In genomic region chr18:63421514-63421913, GRCh38 we compare ENCODE assay signal across 8 cellular contexts. TPM values are rescaled to one million over a fixed set of nuclear protein-coding genes. Genes with fewer than 3 reads are reported as not detected.
A peak's percentile ranks its signal among the peaks of the same experiment; 100 is the strongest.
DNase-seq lines count a peak whose midpoint lies in the region; ATAC-seq and TF ChIP-seq lines count a peak whose summit lies in the region.

No MANE protein-coding gene starts in this region.

- no peak overlapping the region for H2BK120ac ChIP-seq in mesendoderm (ENCODE audit: low read depth, low read length)

- no CpG with 5 or more reads among the region's 6 CpGs for WGBS in mesendoderm (ENCODE audit: extremely low coverage, insufficient coverage, low lambda C conversion rate)

- peak overlapping the region in 4 of 5 experiments; percentile 94 to 100 (median 98) for H3K27ac Mint-ChIP-seq in brain

- no peak overlapping the region for H3K23ac ChIP-seq in mesendoderm (ENCODE audit: low read length)

- peak overlapping the region; percentile 72 for H3K9ac ChIP-seq in mesendoderm (ENCODE audit: low read length)

- no peak overlapping the region for H2BK5ac ChIP-seq in mesendoderm (ENCODE audit: low read length)

- H3K4me3 Mint-ChIP-seq in brain: peak overlapping the region; percentile 94 to 99 (median 99)

- no peak overlapping the region for H4K8ac ChIP-seq in mesendoderm (ENCODE audit: low read depth, low read length)

- peak overlapping the region; percentile 82 for H3K56ac ChIP-seq in mesendoderm (ENCODE audit: low read length)

- H3K36me3 Mint-ChIP-seq in brain: no peaks in the 10 kb centered on the region

- ATAC-seq in HG02588 (IDR thresholded peaks at IDR 0.05; ENCODE audit: unreplicated experiment): no peak

- peaks cover 21% of the 10 kb centered on the region for H3K79me1 ChIP-seq in mesendoderm (ENCODE audit: low read length)

- peaks cover 12% of the 10 kb centered on the region for H3K27me3 Mint-ChIP-seq in brain

- H3K4me1 ChIP-seq in mesendoderm (ENCODE audit: control insufficient read depth, low read depth, low read length): no peaks in the 10 kb centered on the region

- H3K36me3 ChIP-seq in mesendoderm (ENCODE audit: control insufficient read depth, insufficient read depth, low read length): no peaks in the 10 kb centered on the region

- peaks cover 17% of the 10 kb centered on the region for H3K4me1 Mint-ChIP-seq in brain

- no peak overlapping the region for H2BK15ac ChIP-seq in mesendoderm (replicated peaks; ENCODE audit: low read depth)

- peak overlapping the region; percentile 86 for H3K4me2 ChIP-seq in mesendoderm (ENCODE audit: low read length)

- DNase-seq in HFF-Myc (ENCODE audit: extremely low read depth, low read depth): no peak
- no peak for DNase-seq in mesendoderm
- no peak for DNase-seq in GM13976 (ENCODE audit: low spot score)
- no peak for DNase-seq in NCI-H2171 (lab: John Stamatoyannopoulos, UW)
- no peak for DNase-seq in iPS-NIHi11 (ENCODE audit: low spot score)

- in situ Hi-C loops in GM13976 (cut with MboI; ENCODE audit: low sequenced_read_pairs, unreplicated experiment): loop anchor here (10.0 kb wide), 1 partner anchor 77 kb away; no protein-coding TSS in a partner anchor

- no peak overlapping the region for H3K18ac ChIP-seq in mesendoderm (ENCODE audit: low read length)

- H3K4me3 ChIP-seq in HFF-Myc (replicated peaks; ENCODE audit: low read depth, low read length) (peak overlapping the region; percentile 83), mesendoderm (ENCODE audit: low read length) (peak overlapping the region; percentile 72)

- peaks cover 41% of the 10 kb centered on the region for H3K79me2 ChIP-seq in mesendoderm (ENCODE audit: control insufficient read depth, insufficient read depth, low read length)

- H3K4ac ChIP-seq in mesendoderm (ENCODE audit: low read depth, low read length): no peak overlapping the region

- no peaks in the 10 kb centered on the region for H3K27me3 ChIP-seq in mesendoderm (ENCODE audit: insufficient read depth, low read length, poor library complexity)

- H3K27ac ChIP-seq in 22Rv1: peak overlapping the region; percentile 91
- H3K27ac ChIP-seq in mesendoderm (ENCODE audit: low read depth, low read length): no peak overlapping the region

- H3K9me3 Mint-ChIP-seq in brain: peaks cover 0 to 5% (median 0%) of the 10 kb centered on the region in 5 experiments

- TF ChIP-seq CTCF in 22Rv1 (IDR thresholded peaks at IDR 0.05): no peak
- TF ChIP-seq CTCF in HFF-Myc (IDR thresholded peaks at IDR 0.05; ENCODE audit: low read depth, low read length, missing control alignments): no peak
- no peak for TF ChIP-seq CTCF in brain (conservative IDR thresholded peaks at IDR 0.05)
- no peak for TF ChIP-seq CTCF in GM13976 (IDR thresholded peaks at IDR 0.05; ENCODE audit: borderline replicate concordance, control extremely low read depth, extremely low read depth, insufficient read depth, missing control alignments)

- H2AK5ac ChIP-seq in mesendoderm (ENCODE audit: low read length): no peak overlapping the region

- no peak overlapping the region for H4K5ac ChIP-seq in mesendoderm (ENCODE audit: low read length)

RNA-seq across cellular contexts. Expression of gene VPS4B, which starts 0.8 kb away (rescaled TPM):
- 30.5 TPM for polyA plus RNA-seq in brain (ENCODE audit: insufficient read depth, low read depth, low replicate concordance)
- 47.0 TPM for polyA plus RNA-seq in mesendoderm (2013, experiment 1 of 2)
- polyA plus RNA-seq in mesendoderm (2013, experiment 2 of 2): 49.1 TPM

RNA-seq across cellular contexts. Expression of gene KDSR, which starts 54.5 kb away (rescaled TPM):
- 36.3 TPM for polyA plus RNA-seq in brain (ENCODE audit: insufficient read depth, low read depth, low replicate concordance)
- polyA plus RNA-seq in mesendoderm (2013, experiment 1 of 2): 17.8 TPM
- 19.9 TPM for polyA plus RNA-seq in mesendoderm (2013, experiment 2 of 2)

RNA-seq across cellular contexts. Expression of gene SERPINB5, which starts 55.2 kb away (rescaled TPM):
- not detected for polyA plus RNA-seq in brain (ENCODE audit: insufficient read depth, low read depth, low replicate concordance)
- 1.0 TPM for polyA plus RNA-seq in mesendoderm (2013, experiment 1 of 2)
- polyA plus RNA-seq in mesendoderm (2013, experiment 2 of 2): 1.0 TPM
